23 cellular contexts compared by ENCODE assay signal in the genomic region with DNA sequence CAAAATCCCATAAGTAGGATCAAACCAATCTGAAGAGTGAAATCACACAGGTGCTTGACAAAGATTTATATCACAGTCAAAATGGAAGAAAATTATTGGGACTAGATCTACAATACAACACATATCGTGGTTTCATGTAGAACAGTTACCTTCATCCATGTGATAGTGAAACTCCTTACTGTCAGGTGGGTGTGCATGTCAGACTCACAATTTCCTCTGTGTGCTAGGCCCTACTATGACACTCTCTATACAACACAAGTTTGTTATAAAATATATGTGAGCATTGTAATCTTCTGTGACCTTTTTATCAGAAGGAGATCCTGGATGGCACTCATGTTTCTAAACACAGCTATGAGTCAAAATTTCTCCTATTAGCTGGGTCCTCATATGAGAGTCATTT.
"Had no signal": no experiment of that assay in that cellular context is flagged by ENCODE, and none has a peak within 500 bp of the region (broad histone marks: within the 10 kb centered on the region; RNA-seq: fewer than 3 reads in every experiment).

No MANE protein-coding gene starts in this region.

- ATAC-seq: stimulated activated effector memory CD8-positive, alpha-beta T cell treated with anti-CD3 and anti-CD28 coated beads, Interleukin-12 subunit alpha, Interleukin-12 subunit beta, amount 100 ng/mL, for 72 hours; stimulated activated memory B cell treated with anti-CD40 and anti-IgM and Interleukin-4, amounts not matched to agents 10 μg/mL and 1 μg/mL and 100 μg/mL, for 72 hours; stimulated activated naive B cell treated with anti-CD40 and anti-IgM and Interleukin-4, amounts not matched to agents 10 μg/mL and 1 μg/mL and 100 μg/mL, for 72 hours; upper lobe of right lung had no signal

- H3K27me3 Mint-ChIP-seq: stimulated activated memory B cell treated with anti-CD40 and anti-IgM and Interleukin-4, amounts not matched to agents 10 μg/mL and 1 μg/mL and 100 μg/mL, for 72 hours; stimulated activated naive B cell treated with anti-CD40 and anti-IgM and Interleukin-4, amounts not matched to agents 10 μg/mL and 1 μg/mL and 100 μg/mL, for 72 hours; stimulated activated naive CD8-positive, alpha-beta T cell treated with anti-CD3 and anti-CD28 coated beads, Interleukin-15, Interleukin-2, amounts not matched to agents 100 ng/mL and 50 ng/mL, for 24 hours; type B pancreatic cell had no signal

- H3K4me1 Mint-ChIP-seq: stimulated activated effector memory CD8-positive, alpha-beta T cell treated with anti-CD3 and anti-CD28 coated beads, Interleukin-12 subunit alpha, Interleukin-12 subunit beta, amount 100 ng/mL, for 72 hours; stimulated activated memory B cell treated with anti-CD40 and anti-IgM and Interleukin-4, amounts not matched to agents 10 μg/mL and 1 μg/mL and 100 μg/mL, for 72 hours; stimulated activated naive B cell treated with anti-CD40 and anti-IgM and Interleukin-4, amounts not matched to agents 10 μg/mL and 1 μg/mL and 100 μg/mL, for 72 hours had no signal

- H3K4me3 Mint-ChIP-seq: stimulated activated effector memory CD8-positive, alpha-beta T cell treated with anti-CD3 and anti-CD28 coated beads, Interleukin-12 subunit alpha, Interleukin-12 subunit beta, amount 100 ng/mL, for 72 hours; stimulated activated memory B cell treated with anti-CD40 and anti-IgM and Interleukin-4, amounts not matched to agents 10 μg/mL and 1 μg/mL and 100 μg/mL, for 72 hours; stimulated activated naive B cell treated with anti-CD40 and anti-IgM and Interleukin-4, amounts not matched to agents 10 μg/mL and 1 μg/mL and 100 μg/mL, for 72 hours; stimulated activated naive CD8-positive, alpha-beta T cell treated with anti-CD3 and anti-CD28 coated beads, Interleukin-15, Interleukin-2, amounts not matched to agents 100 ng/mL and 50 ng/mL, for 24 hours; type B pancreatic cell had no signal

- H3K27ac Mint-ChIP-seq: stimulated activated effector memory CD8-positive, alpha-beta T cell treated with anti-CD3 and anti-CD28 coated beads, Interleukin-12 subunit alpha, Interleukin-12 subunit beta, amount 100 ng/mL, for 72 hours; stimulated activated memory B cell treated with anti-CD40 and anti-IgM and Interleukin-4, amounts not matched to agents 10 μg/mL and 1 μg/mL and 100 μg/mL, for 72 hours; stimulated activated naive B cell treated with anti-CD40 and anti-IgM and Interleukin-4, amounts not matched to agents 10 μg/mL and 1 μg/mL and 100 μg/mL, for 72 hours; stimulated activated naive CD8-positive, alpha-beta T cell treated with anti-CD3 and anti-CD28 coated beads, Interleukin-15, Interleukin-2, amounts not matched to agents 100 ng/mL and 50 ng/mL, for 24 hours; type B pancreatic cell had no signal

- DNase-seq: stimulated activated CD4-positive, alpha-beta T cell treated with anti-CD3 and anti-CD28 coated beads, Interleukin-2, amount 100 ng/mL, for 24 hours; stimulated activated CD4-positive, alpha-beta T cell treated with anti-CD3 and anti-CD28 coated beads, Interleukin-2, amount 100 ng/mL, for 48 hours; stimulated activated CD4-positive, alpha-beta T cell treated with anti-CD3 and anti-CD28 coated beads, Interleukin-4, amount 100 ng/mL, for 1 hour; stimulated activated CD4-positive, alpha-beta T cell treated with anti-CD3 and anti-CD28 coated beads, Interleukin-4, amount 100 ng/mL, for 24 hours; stimulated activated CD4-positive, alpha-beta T cell treated with anti-CD3 and anti-CD28 coated beads, Interleukin-4, amount 100 ng/mL, for 4 hours; stimulated activated CD8-positive, alpha-beta memory T cell treated with anti-CD3 and anti-CD28 coated beads, Interleukin-4, amount 100 ng/mL, for 48 hours; stimulated activated naive B cell treated with anti-CD40 and anti-IgM and Interleukin-4, amounts not matched to agents 10 μg/mL and 1 μg/mL and 100 μg/mL, for 72 hours; stimulated activated naive CD4-positive, alpha-beta T cell; stimulated activated naive CD4-positive, alpha-beta T cell treated with Interleukin-2 at 50 U/mL for 16 hours; stomach; substantia nigra; testis; thyroid gland; tibial artery; transverse colon; trophoblast cell; upper lobe of left lung; upper lobe of right lung; uterus had no signal

- H3K36me3 Mint-ChIP-seq: stimulated activated effector memory CD8-positive, alpha-beta T cell treated with anti-CD3 and anti-CD28 coated beads, Interleukin-12 subunit alpha, Interleukin-12 subunit beta, amount 100 ng/mL, for 72 hours; stimulated activated memory B cell treated with anti-CD40 and anti-IgM and Interleukin-4, amounts not matched to agents 10 μg/mL and 1 μg/mL and 100 μg/mL, for 72 hours; stimulated activated naive B cell treated with anti-CD40 and anti-IgM and Interleukin-4, amounts not matched to agents 10 μg/mL and 1 μg/mL and 100 μg/mL, for 72 hours; type B pancreatic cell had no signal

- H3K9me3 Mint-ChIP-seq: stimulated activated effector memory CD8-positive, alpha-beta T cell treated with anti-CD3 and anti-CD28 coated beads, Interleukin-12 subunit alpha, Interleukin-12 subunit beta, amount 100 ng/mL, for 72 hours; stimulated activated memory B cell treated with anti-CD40 and anti-IgM and Interleukin-4, amounts not matched to agents 10 μg/mL and 1 μg/mL and 100 μg/mL, for 72 hours; stimulated activated naive B cell treated with anti-CD40 and anti-IgM and Interleukin-4, amounts not matched to agents 10 μg/mL and 1 μg/mL and 100 μg/mL, for 72 hours; stimulated activated naive CD8-positive, alpha-beta T cell treated with anti-CD3 and anti-CD28 coated beads, Interleukin-15, Interleukin-2, amounts not matched to agents 100 ng/mL and 50 ng/mL, for 24 hours; type B pancreatic cell had no signal
